ENCODE assay signal across 8 cellular contexts in genomic region chrX:81121513-81122363, GRCh38.
DNase-seq lines count a peak whose midpoint lies in the region; ATAC-seq, FAIRE-seq and TF ChIP-seq lines count a peak whose summit lies in the region.

No MANE protein-coding gene starts in this region.

- H3K27ac ChIP-seq in WERI-Rb-1 (peak overlapping the region; percentile 46; the same call in 1 of the 2 replicates), skin epidermis (peak overlapping the region in 3 of 21 experiments; percentile 3 to 53 (median 41))

- peaks cover 33% of the 10 kb centered on the region for H3K27me3 ChIP-seq in WERI-Rb-1 (ENCODE audit: insufficient read depth, low read depth, severe bottlenecking)
- peaks cover 2% of the 10 kb centered on the region for H3K27me3 ChIP-seq in bronchial epithelial cell (ENCODE audit: control insufficient read depth, insufficient read depth, low read length)

- no peak for FAIRE-seq in bronchial epithelial cell (lab: Jason Lieb, UNC)

- ATAC-seq in GM18505 (IDR thresholded peaks at IDR 0.05; ENCODE audit: unreplicated experiment) (peak; percentile 94), HG02870 (IDR thresholded peaks at IDR 0.05; ENCODE audit: unreplicated experiment) (peak; percentile 95)

- TF ChIP-seq CTCF in WERI-Rb-1 (IDR thresholded peaks at IDR 0.05; ENCODE audit: low read depth, low read length) (no peak), bronchial epithelial cell (IDR thresholded peaks at IDR 0.05; ENCODE audit: insufficient read depth, low read length, severe bottlenecking) (no peak)

- no peaks in the 10 kb centered on the region for H3K9me3 ChIP-seq in WERI-Rb-1 (ENCODE audit: severe bottlenecking)

- DNase-seq in NCI-H2081 treated with DMSO at 0.1 percent for 48 hours (lab: John Stamatoyannopoulos, UW) (peak; percentile 80), WERI-Rb-1 (peak; percentile 90), bronchial epithelial cell (ENCODE audit: low read depth) (peak; percentile 83), iPS-NIHi7 (ENCODE audit: extremely low spot score) (peak; percentile 80), NCI-H1436 treated with DMSO at 0.1 percent for 48 hours (lab: John Stamatoyannopoulos, UW) (no peak)

- no peaks in the 10 kb centered on the region for H3K36me3 ChIP-seq in WERI-Rb-1
- no peaks in the 10 kb centered on the region for H3K36me3 ChIP-seq in bronchial epithelial cell (ENCODE audit: control insufficient read depth, insufficient read depth, low read length)

- peak overlapping the region; percentile 56 for H3K4me3 ChIP-seq in WERI-Rb-1 (ENCODE audit: low read depth, low read length)
- H3K4me3 ChIP-seq in bronchial epithelial cell (ENCODE audit: low read depth, low read length): peak overlapping the region; percentile 41
- peak overlapping the region; percentile 35 to 54 (median 41) for H3K4me3 ChIP-seq in skin epidermis

- TF ChIP-seq POLR2A in GM18505 (IDR thresholded peaks at IDR 0.05; ENCODE audit: borderline replicate concordance, extremely low read depth, insufficient read depth, insufficient read length): peak; percentile 38
